ENCODE assay signal across 1 cellular context in the genomic region with DNA sequence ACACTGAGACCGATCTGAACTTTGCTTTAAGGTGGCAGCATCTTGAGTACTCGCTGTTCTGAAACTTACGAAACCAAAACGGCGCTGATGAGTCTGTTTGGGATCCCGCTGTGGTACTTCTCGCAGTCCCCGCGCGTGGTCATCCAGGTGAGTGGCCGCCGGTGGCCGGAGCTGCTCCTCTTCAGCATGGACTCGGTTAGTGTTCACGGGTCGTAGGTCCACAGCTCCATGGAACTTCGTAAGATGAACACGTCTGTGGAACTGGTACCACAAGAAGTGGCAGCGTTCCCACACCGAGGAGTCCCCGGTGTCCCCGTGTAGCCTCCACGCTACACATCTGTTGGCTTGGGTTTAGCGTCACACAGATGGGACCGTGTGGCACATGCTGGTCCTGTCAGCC.
TF ChIP-seq lines count a peak whose summit lies in the region.

No MANE protein-coding gene starts in this region.

TF ChIP-seq in H1, 55 proteins besides CTCF, POLR2A, EP300 and RAD21:
- TF ChIP-seq, protein P1, sequence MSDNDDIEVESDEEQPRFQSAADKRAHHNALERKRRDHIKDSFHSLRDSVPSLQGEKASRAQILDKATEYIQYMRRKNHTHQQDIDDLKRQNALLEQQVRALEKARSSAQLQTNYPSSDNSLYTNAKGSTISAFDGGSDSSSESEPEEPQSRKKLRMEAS (IDR thresholded peaks at IDR 0.05) = no peak
- TF ChIP-seq KDM4A (IDR thresholded peaks at IDR 0.05; ENCODE audit: low read depth, low read length, severe bottlenecking) (no peak), SIX5 (IDR thresholded peaks at IDR 0.05; ENCODE audit: low read depth, low read length) (no peak), TBP (IDR thresholded peaks at IDR 0.05; ENCODE audit: low read depth, low read length) (no peak), EGR1 (IDR thresholded peaks at IDR 0.05; ENCODE audit: borderline replicate concordance, low read depth, low read length) (no peak), CEBPB (IDR thresholded peaks at IDR 0.05; ENCODE audit: low read depth, low read length) (no peak), CBX5 (IDR thresholded peaks at IDR 0.05; ENCODE audit: low read depth, low read length) (no peak), POLR2AphosphoS5 (IDR thresholded peaks at IDR 0.05; ENCODE audit: low read depth, low read length) (no peak), SP4 (IDR thresholded peaks at IDR 0.05; ENCODE audit: low read length) (no peak), KDM5A (IDR thresholded peaks at IDR 0.05; ENCODE audit: low read length) (no peak), JUN (IDR thresholded peaks at IDR 0.05; ENCODE audit: low read depth, low read length) (no peak), TAF1 (IDR thresholded peaks at IDR 0.05; ENCODE audit: low read depth, low read length) (no peak), BCL11A (IDR thresholded peaks at IDR 0.05; ENCODE audit: low read depth in 2 of 2, low read length in 2 of 2) (no peak), RXRA (IDR thresholded peaks at IDR 0.05; ENCODE audit: insufficient read depth, low read depth, low read length) (no peak), NANOG (IDR thresholded peaks at IDR 0.05; ENCODE audit: insufficient read depth, low read depth, low read length, poor library complexity, severe bottlenecking) (no peak), E2F6 (IDR thresholded peaks at IDR 0.05) (no peak), CHD1 (IDR thresholded peaks at IDR 0.05; ENCODE audit: low read depth, low read length) (no peak), GABPA (IDR thresholded peaks at IDR 0.05; ENCODE audit: borderline replicate concordance, insufficient read depth, low read length) (no peak)
- TF ChIP-seq, protein P2, sequence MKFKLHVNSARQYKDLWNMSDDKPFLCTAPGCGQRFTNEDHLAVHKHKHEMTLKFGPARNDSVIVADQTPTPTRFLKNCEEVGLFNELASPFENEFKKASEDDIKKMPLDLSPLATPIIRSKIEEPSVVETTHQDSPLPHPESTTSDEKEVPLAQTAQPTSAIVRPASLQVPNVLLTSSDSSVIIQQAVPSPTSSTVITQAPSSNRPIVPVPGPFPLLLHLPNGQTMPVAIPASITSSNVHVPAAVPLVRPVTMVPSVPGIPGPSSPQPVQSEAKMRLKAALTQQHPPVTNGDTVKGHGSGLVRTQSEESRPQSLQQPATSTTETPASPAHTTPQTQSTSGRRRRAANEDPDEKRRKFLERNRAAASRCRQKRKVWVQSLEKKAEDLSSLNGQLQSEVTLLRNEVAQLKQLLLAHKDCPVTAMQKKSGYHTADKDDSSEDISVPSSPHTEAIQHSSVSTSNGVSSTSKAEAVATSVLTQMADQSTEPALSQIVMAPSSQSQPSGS (IDR thresholded peaks at IDR 0.05; ENCODE audit: low read length) = no peak
